Comparison of ENCODE assay signal across 1 cellular context in the genomic region with DNA sequence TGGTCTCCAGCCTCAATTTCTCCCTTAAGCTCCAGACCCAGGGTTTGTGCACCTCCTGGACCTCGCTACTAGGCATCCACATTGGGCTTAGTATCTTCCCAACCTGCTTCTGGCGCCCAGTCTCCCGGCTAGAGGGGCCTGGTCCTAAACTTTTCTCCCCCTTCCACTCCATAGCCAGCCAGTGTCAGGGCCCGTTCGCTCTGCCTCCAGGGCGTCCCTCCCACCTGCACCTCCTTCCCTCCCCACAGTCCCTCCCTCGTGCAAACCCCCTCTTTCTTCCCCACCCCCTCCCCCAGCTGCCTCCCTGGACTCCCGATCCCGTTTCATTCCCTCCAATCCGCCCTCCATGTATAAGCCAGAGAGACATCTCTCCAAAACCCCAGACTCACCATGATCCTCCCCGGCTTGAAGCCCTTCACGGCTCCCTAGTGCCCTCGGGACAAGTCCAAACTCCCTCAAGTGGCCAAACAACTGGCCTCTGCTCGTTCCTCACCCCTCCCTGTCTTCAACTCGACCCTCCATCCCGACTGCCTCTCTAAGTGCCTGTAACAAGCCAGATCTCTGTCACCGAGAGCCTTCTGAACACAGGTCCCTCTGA.
TF ChIP-seq lines count a peak whose summit lies in the region.

No MANE protein-coding gene starts in this region.

TF ChIP-seq in A549, 52 proteins besides CTCF, POLR2A, EP300 and RAD21 (continued from another document):
- TF ChIP-seq, protein P1, sequence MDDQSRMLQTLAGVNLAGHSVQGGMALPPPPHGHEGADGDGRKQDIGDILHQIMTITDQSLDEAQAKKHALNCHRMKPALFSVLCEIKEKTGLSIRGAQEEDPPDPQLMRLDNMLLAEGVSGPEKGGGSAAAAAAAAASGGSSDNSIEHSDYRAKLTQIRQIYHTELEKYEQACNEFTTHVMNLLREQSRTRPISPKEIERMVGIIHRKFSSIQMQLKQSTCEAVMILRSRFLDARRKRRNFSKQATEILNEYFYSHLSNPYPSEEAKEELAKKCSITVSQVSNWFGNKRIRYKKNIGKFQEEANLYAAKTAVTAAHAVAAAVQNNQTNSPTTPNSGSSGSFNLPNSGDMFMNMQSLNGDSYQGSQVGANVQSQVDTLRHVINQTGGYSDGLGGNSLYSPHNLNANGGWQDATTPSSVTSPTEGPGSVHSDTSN (IDR thresholded peaks at IDR 0.05) = peak; percentile 10; the same call in 1 of the 2 replicates
- TF ChIP-seq SMC3 (IDR thresholded peaks at IDR 0.05) = no peak
- TF ChIP-seq KDM1A (IDR thresholded peaks at IDR 0.05; ENCODE audit: low read depth) = 0 out of 2 replicates have a peak, but pooled peaks have one; percentile 24
